In the genomic region with DNA sequence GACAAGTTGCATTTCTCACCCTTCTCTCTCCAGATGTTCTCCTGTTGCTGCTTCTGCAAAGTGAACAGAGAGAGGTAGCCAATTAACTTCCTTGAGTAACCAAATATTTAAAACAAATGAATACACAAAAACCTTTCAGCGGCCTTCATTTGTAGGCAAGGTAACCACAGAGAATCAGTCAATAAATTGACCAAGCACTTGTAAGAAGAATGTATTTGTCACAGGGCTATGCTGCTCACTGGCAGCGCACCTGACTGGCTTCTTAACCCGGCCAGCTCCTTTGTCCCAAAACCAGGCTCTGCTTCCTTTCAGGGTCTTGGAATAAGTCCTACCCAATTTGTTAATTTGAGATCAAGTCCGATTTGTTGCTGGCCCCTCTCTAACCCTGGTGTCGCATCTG, we compare ENCODE assay signal across 16 cellular contexts.
"Had no signal": no experiment of that assay in that cellular context is flagged by ENCODE, and none has a peak within 500 bp of the region (broad histone marks: within the 10 kb centered on the region; RNA-seq: fewer than 3 reads in every experiment).

No MANE protein-coding gene starts in this region.

- ATAC-seq: activated naive CD4-positive, alpha-beta T cell treated with anti-CD3 and anti-CD28 coated beads, Interleukin-2, amount 50 U/mL, for 72 hours; heart right ventricle; left colon; natural killer cell treated with Interleukin-12 subunit alpha and Interleukin-12 subunit beta and Interleukin-15 and Interleukin-18, amount 100 ng/mL, for 72 hours; right cardiac atrium; WTC11 had no signal

- H3K4me1 ChIP-seq: heart right ventricle, upper lobe of left lung had no signal

- H3K4me3 ChIP-seq: heart right ventricle, ovary, thoracic aorta, upper lobe of left lung had no signal

- H3K27me3 ChIP-seq: ovary, upper lobe of left lung had no signal

- H3K36me3 ChIP-seq: heart right ventricle, ovary, thoracic aorta, upper lobe of left lung had no signal

- DNase-seq: activated gamma-delta T cell treated with Interleukin-2 at 50 U/mL for 16 hours; activated T-cell treated with anti-CD3 and anti-CD28 coated beads, Interleukin-2, amount 50 U/mL, for 1 hour; aorta; heart right ventricle; left colon; ovary; right cardiac atrium; stimulated activated CD4-positive, alpha-beta T cell treated with anti-CD3 and anti-CD28 coated beads, Interleukin-4, amount 100 ng/mL, for 24 hours; stimulated activated naive CD4-positive, alpha-beta T cell treated with Interleukin-2 at 50 U/mL for 16 hours; upper lobe of left lung had no signal

- H3K9me3 ChIP-seq: heart right ventricle, ovary, thoracic aorta, upper lobe of left lung had no signal

- FAIRE-seq: endometrium, keratinocyte had no signal
